Comparison of ENCODE assay signal across 35 cellular contexts in genomic region chr12:10374624-10375018, GRCh38. TPM values are rescaled to one million over a fixed set of nuclear protein-coding genes. Genes with fewer than 3 reads are reported as not detected.
DNase-seq lines count a peak whose midpoint lies in the region; ATAC-seq and TF ChIP-seq lines count a peak whose summit lies in the region.
"Had no signal": no experiment of that assay in that cellular context is flagged by ENCODE, and none has a peak within 500 bp of the region (broad histone marks: within the 10 kb centered on the region; RNA-seq: fewer than 3 reads in every experiment).

No MANE protein-coding gene starts in this region.

- H3K9me3 ChIP-seq in mammary epithelial cell (replicated peaks; ENCODE audit: insufficient read depth, low read length) (peaks cover 3% of the 10 kb centered on the region), mesenchymal stem cell (ENCODE audit: control insufficient read depth, low read length) (no peaks in the 10 kb centered on the region), endodermal cell (ENCODE audit: control insufficient read depth, low read length) (no peaks in the 10 kb centered on the region)
- H3K9me3 ChIP-seq: prostate gland, suprapubic skin, upper lobe of left lung had no signal

- no peak overlapping the region for H3K18ac ChIP-seq in mesenchymal stem cell (ENCODE audit: low read depth in 1 of 2, low read length in 2 of 2)

- H3K27me3 ChIP-seq in mammary epithelial cell (ENCODE audit: insufficient read depth, low read length) (no peaks in the 10 kb centered on the region), mesenchymal stem cell (ENCODE audit: control insufficient read depth in 1 of 2, insufficient read depth in 1 of 2, low read length in 2 of 2) (no peaks in the 10 kb centered on the region), endodermal cell (ENCODE audit: control insufficient read depth, insufficient read depth, low read length, poor library complexity, severe bottlenecking) (no peaks in the 10 kb centered on the region)
- H3K27me3 ChIP-seq: cardiac muscle cell, suprapubic skin, upper lobe of left lung had no signal

- H3K4me3 Mint-ChIP-seq in MCF 10A (ENCODE audit: unreplicated experiment) (peak overlapping the region; percentile 60), endodermal cell (no peak overlapping the region)
- H3K4me3 Mint-ChIP-seq in activated CD8-positive, alpha-beta T cell treated with anti-CD3 and anti-CD28 coated beads, Interleukin-2, amount 10 ng/mL, durations not matched to agents 7 days and 5 days, result peak overlapping the region; percentile 27
- H3K4me3 Mint-ChIP-seq: CD4-positive, alpha-beta memory T cell had no signal

- no peak overlapping the region for H2BK12ac ChIP-seq in mesenchymal stem cell (ENCODE audit: low read length in 2 of 2)

- H3K36me3 Mint-ChIP-seq in MCF 10A (ENCODE audit: insufficient read depth, unreplicated experiment) (peaks cover 17% of the 10 kb centered on the region), endodermal cell (ENCODE audit: low read depth) (peaks cover 10% of the 10 kb centered on the region)
- peaks cover 78% of the 10 kb centered on the region for H3K36me3 Mint-ChIP-seq in activated CD8-positive, alpha-beta T cell treated with anti-CD3 and anti-CD28 coated beads, Interleukin-2, amount 10 ng/mL, durations not matched to agents 7 days and 5 days (ENCODE audit: low read depth)

- no peaks in the 10 kb centered on the region for H3K9me3 Mint-ChIP-seq in MCF 10A (ENCODE audit: unreplicated experiment)
- H3K9me3 Mint-ChIP-seq in activated CD8-positive, alpha-beta T cell treated with anti-CD3 and anti-CD28 coated beads, Interleukin-2, amount 10 ng/mL, durations not matched to agents 7 days and 5 days (ENCODE audit: insufficient read depth), result peaks cover 5% of the 10 kb centered on the region
- no peaks in the 10 kb centered on the region for H3K9me3 Mint-ChIP-seq in endodermal cell

- dilution Hi-C loops in mammary epithelial cell (cut with HindIII; ENCODE audit: low sequenced_read_pairs), result no loop called here

- no peak overlapping the region for H4K91ac ChIP-seq in mesenchymal stem cell (ENCODE audit: low read length)

- DNase-seq in MCF 10A (ENCODE audit: unreplicated experiment), result no peak
- DNase-seq in mammary epithelial cell, result no peak
- DNase-seq in activated CD8-positive, alpha-beta T cell treated with anti-CD3 and anti-CD28 coated beads, Interleukin-2, amount 10 ng/mL, durations not matched to agents 7 days and 5 days, result no peak
- no peak for DNase-seq in mesenchymal stem cell
- no peak for DNase-seq in NCI-H128 (lab: John Stamatoyannopoulos, UW; ENCODE audit: unreplicated experiment)
- no peak for DNase-seq in endodermal cell
- no peak for DNase-seq in left cardiac atrium
- DNase-seq: activated CD4-positive, alpha-beta T cell treated with anti-CD3 and anti-CD28 coated beads, Interleukin-2, amount 50 U/mL, for 4 hours; activated CD8-positive, alpha-beta memory T cell treated with anti-CD3 and anti-CD28 coated beads, Interleukin-2, amount 50 U/mL, for 4 hours; activated effector memory CD4-positive, alpha-beta T cell treated with Interleukin-2 at 50 U/mL for 16 hours; CD4-positive, alpha-beta memory T cell; DMS 273 treated with DMSO at 0.1 percent for 48 hours; glutamatergic neuron; NCI-H1092 treated with DMSO at 0.1 percent for 48 hours; NCI-H2029; NCI-H524 treated with DMSO at 0.1 percent for 48 hours; NK-92 treated with Interleukin-12 subunit alpha and Interleukin-12 subunit beta, amount 100 ng/mL, for 24 hours; occipital lobe; PC-3; stimulated activated CD4-positive, alpha-beta T cell treated with anti-CD3 and anti-CD28 coated beads, Interleukin-4, amount 100 ng/mL, for 24 hours; upper lobe of left lung had no signal

- H3K4me2 ChIP-seq in mammary epithelial cell (ENCODE audit: insufficient read depth, low read depth, low read length), result no peak overlapping the region
- no peak overlapping the region for H3K4me2 ChIP-seq in mesenchymal stem cell (ENCODE audit: low read length, poor library complexity, severe bottlenecking)

- H3K27ac ChIP-seq in mammary epithelial cell (ENCODE audit: insufficient read depth, low read depth, low read length) (no peak overlapping the region), mesenchymal stem cell (ENCODE audit: low read length, poor library complexity, severe bottlenecking) (no peak overlapping the region), endodermal cell (ENCODE audit: low read depth, low read length) (no peak overlapping the region)
- H3K27ac ChIP-seq: cardiac muscle cell, coronary artery, prostate gland, suprapubic skin, upper lobe of left lung had no signal

- no peak for ATAC-seq in activated CD8-positive, alpha-beta T cell treated with anti-CD3 and anti-CD28 coated beads, Interleukin-2, amount 10 ng/mL, durations not matched to agents 7 days and 5 days
- ATAC-seq in HG02759 (IDR thresholded peaks at IDR 0.05; ENCODE audit: unreplicated experiment), result no peak
- no peak for ATAC-seq in left cardiac atrium
- ATAC-seq: activated CD4-positive, CD25-positive, alpha-beta regulatory T cell treated with anti-CD3 and anti-CD28 coated beads, Interleukin-2, amount 50 U/mL, for 24 hours; left lobe of liver; PC-3; Right ventricle myocardium inferior; SK-N-SH treated with all-trans-retinoic acid at 6 μM for 48 hours had no signal

- H2BK15ac ChIP-seq in mesenchymal stem cell (ENCODE audit: low read depth, poor library complexity, severe bottlenecking), result no peak overlapping the region

- H2BK120ac ChIP-seq in mesenchymal stem cell (ENCODE audit: low read depth, low read length), result no peak overlapping the region

- POLR2A ChIA-PET in MCF 10A (lab: Yijun Ruan, JAX), result interaction anchor here (0.7 to 3.1 kb wide), 8 partner anchors 8 to 43 kb away, joined by 3 to 31 read pairs (median 8); no protein-coding TSS in a partner anchor
- POLR2A ChIA-PET in activated CD8-positive, alpha-beta T cell treated with anti-CD3 and anti-CD28 coated beads, Interleukin-2, amount 10 ng/mL, durations not matched to agents 7 days and 5 days (lab: Charles Lee), result interaction anchor here (0.6 to 2.2 kb wide), 6 partner anchors 8 to 179 kb away, joined by 3 to 13 read pairs (median 4); no protein-coding TSS in a partner anchor

- H3K36me3 ChIP-seq in mammary epithelial cell (ENCODE audit: insufficient read depth, low read length) (no peaks in the 10 kb centered on the region), mesenchymal stem cell (ENCODE audit: control insufficient read depth in 1 of 2, insufficient read depth in 2 of 2, low read depth in 1 of 2, low read length in 2 of 2) (peaks cover 0 to 8% of the 10 kb centered on the region in 2 experiments), endodermal cell (ENCODE audit: control insufficient read depth, insufficient read depth, low read length) (no peaks in the 10 kb centered on the region)
- H3K36me3 ChIP-seq: cardiac muscle cell, prostate gland, suprapubic skin, upper lobe of left lung had no signal

- no peak overlapping the region for H3K4ac ChIP-seq in mesenchymal stem cell (ENCODE audit: low read depth in 1 of 2, low read length in 2 of 2)

- H2BK5ac ChIP-seq in mesenchymal stem cell (ENCODE audit: low read depth, low read length, poor library complexity, severe bottlenecking), result peak overlapping the region; percentile 19

- H3K27ac Mint-ChIP-seq in MCF 10A (ENCODE audit: low read depth, unreplicated experiment) (peak overlapping the region; percentile 92), endodermal cell (no peak overlapping the region)
- peak overlapping the region; percentile 48 for H3K27ac Mint-ChIP-seq in activated CD8-positive, alpha-beta T cell treated with anti-CD3 and anti-CD28 coated beads, Interleukin-2, amount 10 ng/mL, durations not matched to agents 7 days and 5 days
- H3K27ac Mint-ChIP-seq: CD4-positive, alpha-beta memory T cell had no signal

- H3K27me3 Mint-ChIP-seq in MCF 10A (ENCODE audit: insufficient read depth, unreplicated experiment) (no peaks in the 10 kb centered on the region), endodermal cell (ENCODE audit: insufficient read depth) (no peaks in the 10 kb centered on the region)
- no peaks in the 10 kb centered on the region for H3K27me3 Mint-ChIP-seq in activated CD8-positive, alpha-beta T cell treated with anti-CD3 and anti-CD28 coated beads, Interleukin-2, amount 10 ng/mL, durations not matched to agents 7 days and 5 days (ENCODE audit: low read depth)

- H3K9ac ChIP-seq in mammary epithelial cell (ENCODE audit: insufficient read depth, low read length), result no peak overlapping the region
- H3K9ac ChIP-seq in mesenchymal stem cell (ENCODE audit: low read length), result no peak overlapping the region
- H3K9ac ChIP-seq in endodermal cell (ENCODE audit: extremely low read depth, low read length, poor library complexity, severe bottlenecking), result no peak overlapping the region

- 90% methylated on average over 3 of the region's 3 CpGs for WGBS in mammary epithelial cell (ENCODE audit: low coverage, missing lambda C conversion rate)
- 93% methylated on average over 2 of the region's 3 CpGs for WGBS in mesenchymal stem cell
- WGBS in endodermal cell (ENCODE audit: insufficient coverage in 1 of 2, insufficient read length in 1 of 2), 2 experiments, result 95% methylated on average over 3 of the region's 3 CpGs; no CpG with 5 or more reads in 1 of the 2 experiments

- no peak overlapping the region for H2AFZ ChIP-seq in mammary epithelial cell (ENCODE audit: low read depth, low read length)
- H2AFZ ChIP-seq in mesenchymal stem cell (ENCODE audit: low read depth, low read length), result no peak overlapping the region

- intact Hi-C loops in MCF 10A (cut with micrococcal nuclease), result no loop called here
- intact Hi-C loops in mammary epithelial cell (cut with micrococcal nuclease), result no loop called here
- intact Hi-C loops in left cardiac atrium (cut with DNase I), result no loop called here

- H3K4me3 ChIP-seq in mammary epithelial cell (replicated peaks in 1 of 3; ENCODE audit: insufficient read depth in 1 of 3, low read depth in 2 of 3, low read length in 3 of 3) (no peak overlapping the region), mesenchymal stem cell (ENCODE audit: insufficient read depth in 1 of 2, low read depth in 1 of 2, low read length in 2 of 2) (no peak overlapping the region), endodermal cell (ENCODE audit: low read length) (no peak overlapping the region)
- H3K4me3 ChIP-seq: cardiac muscle cell, coronary artery, prostate gland, suprapubic skin, upper lobe of left lung had no signal

- H2AK5ac ChIP-seq in mesenchymal stem cell (ENCODE audit: low read length, severe bottlenecking), result no peak overlapping the region

- H4K20me1 ChIP-seq in mammary epithelial cell (ENCODE audit: insufficient read depth, low read length), result no peaks in the 10 kb centered on the region

- peaks cover 18% of the 10 kb centered on the region for H3K4me1 ChIP-seq in mammary epithelial cell (ENCODE audit: insufficient read depth, low read length)
- peaks cover 2% of the 10 kb centered on the region for H3K4me1 ChIP-seq in mesenchymal stem cell (ENCODE audit: control insufficient read depth, insufficient read depth, low read depth, low read length)
- peaks cover 5% of the 10 kb centered on the region for H3K4me1 ChIP-seq in endodermal cell (ENCODE audit: control insufficient read depth, insufficient read depth, low read length)
- H3K4me1 ChIP-seq: prostate gland had no signal

- TF ChIP-seq CTCF in MCF 10A (IDR thresholded peaks at IDR 0.05; ENCODE audit: unreplicated experiment) (no peak), mammary epithelial cell (conservative IDR thresholded peaks at IDR 0.05 in 1 of 2, IDR thresholded peaks at IDR 0.05 in 1 of 2; ENCODE audit: extremely low read depth in 1 of 2, insufficient read depth in 1 of 2, low read depth in 1 of 2, low read length in 2 of 2) (no peak), endodermal cell (conservative IDR thresholded peaks at IDR 0.05) (no peak)

- no peak overlapping the region for H3K14ac ChIP-seq in mesenchymal stem cell (ENCODE audit: low read length in 2 of 2)

- in situ Hi-C loops in mammary epithelial cell (cut with MboI; ENCODE audit: low sequenced_read_pairs in 2 of 2), result no loop called here

- peaks cover 11% of the 10 kb centered on the region for H3K79me1 ChIP-seq in mesenchymal stem cell (replicated peaks; ENCODE audit: low read length, poor library complexity, severe bottlenecking)

- peaks cover 29% of the 10 kb centered on the region for H3K4me1 Mint-ChIP-seq in MCF 10A (ENCODE audit: insufficient read depth, unreplicated experiment)
- H3K4me1 Mint-ChIP-seq in activated CD8-positive, alpha-beta T cell treated with anti-CD3 and anti-CD28 coated beads, Interleukin-2, amount 10 ng/mL, durations not matched to agents 7 days and 5 days (ENCODE audit: low read depth), result peaks cover 75% of the 10 kb centered on the region
- peaks cover 26% of the 10 kb centered on the region for H3K4me1 Mint-ChIP-seq in endodermal cell

- H3K79me2 ChIP-seq in mammary epithelial cell (ENCODE audit: insufficient read depth, low read length), result no peaks in the 10 kb centered on the region

- no peak overlapping the region for H4K8ac ChIP-seq in mesenchymal stem cell (ENCODE audit: low read length)

- H3K23ac ChIP-seq in mesenchymal stem cell (ENCODE audit: low read length in 2 of 2), result no peak overlapping the region

- CTCF ChIA-PET in MCF 10A (lab: Yijun Ruan, JAX) (interaction anchor here (0.7 to 1.0 kb wide), 2 partner anchors 12 to 186 kb away, joined by 3 read pairs; no protein-coding TSS in a partner anchor), mammary epithelial cell (lab: Charles Lee; ENCODE audit: low non-redundant PET) (interaction anchor here (0.7 kb wide), 1 partner anchor 366 kb away, joined by 16 read pairs; no protein-coding TSS in a partner anchor)
- CTCF ChIA-PET in activated CD8-positive, alpha-beta T cell treated with anti-CD3 and anti-CD28 coated beads, Interleukin-2, amount 10 ng/mL, durations not matched to agents 7 days and 5 days (lab: Charles Lee), result interaction anchor here (1.5 to 3.8 kb wide), 4 partner anchors 8 to 138 kb away, joined by 4 to 25 read pairs (median 8); no protein-coding TSS in a partner anchor

- BruUV-seq in MCF 10A (replicated peaks; lab: Mats Ljungman, UMichigan) (no TSS peak), mammary epithelial cell (replicated peaks; lab: Mats Ljungman, UMichigan) (no TSS peak)

RNA-seq across cellular contexts. Expression of gene KLRK1, which starts 15.2 kb away (rescaled TPM):
- total RNA-seq in MCF 10A (2022) (0.54 and 2.3 TPM in 2 replicates), mammary epithelial cell (not detected), endodermal cell (under 1 TPM in 1 of 2 donors, not detected in 1; 0.24 TPM), left cardiac atrium (1 to 10 TPM in 1 of 2 donors, under 1 TPM in 1; 0.65 to 3.3 TPM)
- not detected for polyA plus RNA-seq in mammary epithelial cell
- not detected for polyA minus RNA-seq in mammary epithelial cell
- total RNA-seq in activated CD8-positive, alpha-beta T cell treated with anti-CD3 and anti-CD28 coated beads, Interleukin-2, amount 10 ng/mL, durations not matched to agents 7 days and 5 days, result 100 to 1,000 TPM; 117 to 123 TPM
- polyA plus RNA-seq in mesenchymal stem cell (2013, experiment 1 of 2), result 0.06 TPM
- 0.05 TPM for polyA plus RNA-seq in mesenchymal stem cell (2013, experiment 2 of 2)
- polyA plus RNA-seq in endodermal cell (2013, experiment 1 of 2), result not detected
- polyA plus RNA-seq in endodermal cell (2013, experiment 2 of 2), result not detected
- total RNA-seq: cardiac muscle cell, fibroblast of villous mesenchyme, HT1080, occipital lobe, PC-3 had no signal

RNA-seq across cellular contexts. Expression of gene KLRC4, which starts 34.9 kb away (rescaled TPM):
- total RNA-seq in MCF 10A (2022) (0.66 and 0.84 TPM in 2 replicates), mammary epithelial cell (not detected), endodermal cell (not detected), left cardiac atrium (under 1 TPM in 1 of 2 donors, not detected in 1; 0.77 TPM)
- not detected for polyA plus RNA-seq in mammary epithelial cell
- not detected for polyA minus RNA-seq in mammary epithelial cell
- total RNA-seq in activated CD8-positive, alpha-beta T cell treated with anti-CD3 and anti-CD28 coated beads, Interleukin-2, amount 10 ng/mL, durations not matched to agents 7 days and 5 days, result 1 to 10 TPM; 3.6 to 4.9 TPM
- polyA plus RNA-seq in mesenchymal stem cell (2013, experiment 1 of 2), result not detected
- not detected for polyA plus RNA-seq in mesenchymal stem cell (2013, experiment 2 of 2)
- polyA plus RNA-seq in endodermal cell (2013, experiment 1 of 2), result not detected
- polyA plus RNA-seq in endodermal cell (2013, experiment 2 of 2), result not detected
- total RNA-seq: cardiac muscle cell; CD4-positive, alpha-beta memory T cell; fibroblast of villous mesenchyme; HT1080; left lobe of liver; mesenteric fat pad; myocyte; occipital lobe; PC-3; Right ventricle myocardium inferior; suprapubic skin; T-helper 2 cell treated with Interferon-gamma antibody and Interleukin-4, amounts not matched to agents 100 ng/mL and 5 ng/mL, for 36 hours had no signal
- polyA plus RNA-seq: cardiac muscle cell; CD4-positive, alpha-beta memory T cell had no signal

RNA-seq across cellular contexts. Expression of gene KLRC3, which starts 45.8 kb away (rescaled TPM):
- total RNA-seq in MCF 10A (2022), result 0.81 and 2.3 TPM in 2 replicates
- not detected for total RNA-seq in mammary epithelial cell
- polyA plus RNA-seq in mammary epithelial cell, result not detected
- not detected for polyA minus RNA-seq in mammary epithelial cell
- 1 to 10 TPM; 1.3 to 2.1 TPM for total RNA-seq in activated CD8-positive, alpha-beta T cell treated with anti-CD3 and anti-CD28 coated beads, Interleukin-2, amount 10 ng/mL, durations not matched to agents 7 days and 5 days
- polyA plus RNA-seq in mesenchymal stem cell (2013, experiment 1 of 2), result 0.10 TPM
- polyA plus RNA-seq in mesenchymal stem cell (2013, experiment 2 of 2), result 0.18 TPM
- not detected for total RNA-seq in endodermal cell
- not detected for polyA plus RNA-seq in endodermal cell (2013, experiment 1 of 2)
- polyA plus RNA-seq in endodermal cell (2013, experiment 2 of 2), result not detected
- not detected for total RNA-seq in left cardiac atrium
- total RNA-seq: cardiac muscle cell; CD4-positive, alpha-beta memory T cell; fibroblast of villous mesenchyme; HT1080; left lobe of liver; mesenteric fat pad; myocyte; PC-3; prostate gland; Right ventricle myocardium inferior; suprapubic skin; T-helper 2 cell treated with Interferon-gamma antibody and Interleukin-4, amounts not matched to agents 100 ng/mL and 5 ng/mL, for 36 hours had no signal
- polyA plus RNA-seq: CD4-positive, alpha-beta memory T cell had no signal

Comparison
In these comparisons a context has a peak if more than half of its experiments do, and no peak if none do; other contexts are left out.
1. RNA of gene KLRK1, which starts 15.2 kb away (total RNA-seq): 117 to 123 TPM in activated CD8-positive, alpha-beta T cell treated with anti-CD3 and anti-CD28 coated beads, Interleukin-2, amount 10 ng/mL, durations not matched to agents 7 days and 5 days; 0.65 to 3.3 TPM in left cardiac atrium, 0.54 to 2.3 TPM in MCF 10A, 0.24 TPM in endodermal cell and not detected in mammary epithelial cell; every median in the first group is over 10 times any median in the second.